Comparison of ENCODE assay signal across 8 cellular contexts in genomic region chr12:79127268-79127895, GRCh38.
DNase-seq lines count a peak whose midpoint lies in the region; ATAC-seq and TF ChIP-seq lines count a peak whose summit lies in the region.

No MANE protein-coding gene starts in this region.

- no peaks in the 10 kb centered on the region for H3K9me3 ChIP-seq in left ventricle myocardium inferior (replicated peaks)

- peak overlapping the region in 37 of 59 donors; percentile 1 to 73 (median 41) for H3K27ac ChIP-seq in dorsolateral prefrontal cortex
- H3K27ac ChIP-seq in left ventricle myocardium inferior (replicated peaks), result no peak overlapping the region

- H3K4me3 ChIP-seq in dorsolateral prefrontal cortex, result no peak overlapping the region
- no peak overlapping the region for H3K4me3 ChIP-seq in left ventricle myocardium inferior
- H3K4me3 ChIP-seq in H7 (ENCODE audit: insufficient read depth, low read depth, low read length), result no peak overlapping the region

- H3K36me3 Mint-ChIP-seq in Calu3 (ENCODE audit: insufficient read depth, unreplicated experiment), result no peaks in the 10 kb centered on the region

- peak; percentile 98 for ATAC-seq in GM21390 (IDR thresholded peaks at IDR 0.05; ENCODE audit: unreplicated experiment)
- peak; percentile 86 for ATAC-seq in HG03469 (IDR thresholded peaks at IDR 0.05; ENCODE audit: unreplicated experiment)

- intact Hi-C loops in dorsolateral prefrontal cortex (cut with DNase I), result loop anchor here in 1 of 2 donors (5.0 kb wide), 1 partner anchor 565 kb away; no protein-coding TSS in a partner anchor
- intact Hi-C loops in left ventricle myocardium inferior (cut with micrococcal nuclease), result no loop called here
- intact Hi-C loops in Calu3 (cut with micrococcal nuclease; ENCODE audit: unreplicated experiment), result no loop called here

- DNase-seq in Ammon's horn (ENCODE audit: low spot score) (peak; percentile 25), dorsolateral prefrontal cortex (peak in 2 of 10 donors; percentile 28 to 31), left ventricle myocardium inferior (no peak), HUDEP-2 (lab: John Stamatoyannopoulos, UW; ENCODE audit: unreplicated experiment in 76 of 76) (no peak), Calu3 (no peak), H7 (no peak)

- no peaks in the 10 kb centered on the region for H3K27me3 Mint-ChIP-seq in Calu3 (ENCODE audit: unreplicated experiment)

- no peak overlapping the region for H3K27ac Mint-ChIP-seq in Calu3 (ENCODE audit: unreplicated experiment)

- BruUV-seq in Calu3 (replicated peaks; lab: Mats Ljungman, UMichigan), result no TSS peak

- H3K4me1 ChIP-seq in left ventricle myocardium inferior, result no peaks in the 10 kb centered on the region

- H3K27me3 ChIP-seq in dorsolateral prefrontal cortex (no peaks in the 10 kb centered on the region), left ventricle myocardium inferior (ENCODE audit: low read depth) (no peaks in the 10 kb centered on the region), H7 (ENCODE audit: control insufficient read depth, insufficient read depth, low read length) (no peaks in the 10 kb centered on the region)

- H3K4me1 Mint-ChIP-seq in Calu3 (ENCODE audit: low read depth, unreplicated experiment), result no peaks in the 10 kb centered on the region

- TF ChIP-seq CTCF in dorsolateral prefrontal cortex (IDR thresholded peaks at IDR 0.05 in 54 of 56, conservative IDR thresholded peaks at IDR 0.05 in 2 of 56; ENCODE audit: low read depth in 1 of 56, partially characterized antibody in 56 of 56) (no peak), left ventricle myocardium inferior (IDR thresholded peaks at IDR 0.05; ENCODE audit: borderline replicate concordance) (no peak), Calu3 (IDR thresholded peaks at IDR 0.05; ENCODE audit: unreplicated experiment) (no peak)

- H3K9me3 Mint-ChIP-seq in Calu3 (ENCODE audit: low read depth, unreplicated experiment), result no peaks in the 10 kb centered on the region

- H3K36me3 ChIP-seq in left ventricle myocardium inferior (no peaks in the 10 kb centered on the region), H7 (replicated peaks; ENCODE audit: control insufficient read depth, insufficient read depth, low read length) (no peaks in the 10 kb centered on the region)

- H3K4me3 Mint-ChIP-seq in Calu3 (ENCODE audit: low read depth, unreplicated experiment), result no peak overlapping the region

- CTCF ChIA-PET in Calu3 (lab: Charles Lee), result interaction anchor here (1.0 kb wide), 1 partner anchor 47 kb away, joined by 3 read pairs; no protein-coding TSS in a partner anchor
